ENCODE assay signal across 10 cellular contexts in the genomic region with DNA sequence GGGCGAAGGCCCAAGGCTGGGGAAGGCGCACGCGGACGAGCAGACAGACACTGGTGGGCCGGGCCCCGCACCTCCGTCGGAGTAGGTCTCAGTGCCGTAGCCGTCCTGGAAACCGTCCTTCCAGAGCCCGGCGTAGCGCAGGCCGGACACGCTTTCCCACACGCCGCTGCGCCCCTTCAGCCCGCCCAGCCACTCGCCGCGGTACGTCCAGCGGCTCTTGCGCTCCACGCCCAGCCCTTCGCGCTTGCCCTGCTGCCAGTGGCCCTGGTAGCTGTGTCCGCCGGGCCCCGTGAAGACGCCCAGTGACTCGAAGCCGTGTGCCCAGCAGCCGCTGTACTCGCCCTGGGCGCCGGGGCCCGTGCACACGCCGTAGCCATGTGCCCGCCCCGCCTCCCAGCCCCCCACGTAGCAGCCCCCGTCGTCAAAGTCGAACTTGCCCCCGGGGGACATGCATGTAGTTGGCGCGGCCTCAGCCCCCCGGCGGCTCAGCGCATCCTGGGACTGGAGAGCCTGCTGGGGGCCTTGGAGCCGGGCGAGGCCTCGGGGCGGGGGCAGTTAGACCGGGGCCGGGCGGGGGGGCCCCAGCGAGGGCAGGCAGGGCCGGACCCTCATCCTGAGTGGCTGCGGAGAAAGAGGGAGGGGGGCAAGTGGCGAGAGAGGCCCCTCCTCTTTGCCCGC. TPM values are rescaled to one million over a fixed set of nuclear protein-coding genes. Genes with fewer than 3 reads are reported as not detected.
DNase-seq lines count a peak whose midpoint lies in the region; ATAC-seq and TF ChIP-seq lines count a peak whose summit lies in the region.
"Had no signal": no experiment of that assay in that cellular context is flagged by ENCODE, and none has a peak within 500 bp of the region (broad histone marks: within the 10 kb centered on the region; RNA-seq: fewer than 3 reads in every experiment).

No MANE protein-coding gene starts in this region.

- H3K36me3 ChIP-seq in SK-N-SH (replicated peaks in 1 of 2; ENCODE audit: control insufficient read depth in 1 of 2, insufficient read depth in 2 of 2, low read length in 1 of 2) (no peaks in the 10 kb centered on the region), heart left ventricle (no peaks in the 10 kb centered on the region), prostate gland (no peaks in the 10 kb centered on the region)

- H3K9me3 ChIP-seq in SK-N-SH (no peaks in the 10 kb centered on the region), heart left ventricle (no peaks in the 10 kb centered on the region), prostate gland (no peaks in the 10 kb centered on the region)

- no peaks in the 10 kb centered on the region for H3F3A ChIP-seq in SK-N-SH (replicated peaks; ENCODE audit: insufficient read depth)

- peak overlapping the region; percentile 47; the same call in 1 of the 2 replicates for H3K9ac ChIP-seq in SK-N-SH

- H3K4me2 ChIP-seq in SK-N-SH = peak overlapping the region; percentile 82

- TF ChIP-seq CTCF in SK-N-SH (IDR thresholded peaks at IDR 0.05) = no peak
- no peak for TF ChIP-seq CTCF in heart left ventricle (IDR thresholded peaks at IDR 0.05)
- TF ChIP-seq CTCF in prostate gland (IDR thresholded peaks at IDR 0.05) = no peak

- TF ChIP-seq RAD21 in SK-N-SH (IDR thresholded peaks at IDR 0.05; ENCODE audit: low read length) = no peak

- no peak for TF ChIP-seq EP300 in SK-N-SH (IDR thresholded peaks at IDR 0.05; ENCODE audit: borderline replicate concordance in 1 of 2, low read depth in 1 of 2, low read length in 1 of 2)

- CTCF ChIA-PET in SK-N-SH (lab: Yijun Ruan, JAX) = interaction anchor here (1.1 to 4.3 kb wide), 2 partner anchors 12 to 18 kb away, joined by 3 to 19 read pairs; no protein-coding TSS in a partner anchor

- H3K27me3 ChIP-seq in SK-N-SH (ENCODE audit: insufficient read depth) = no peaks in the 10 kb centered on the region
- H3K27me3 ChIP-seq in heart left ventricle = peaks cover 30 to 92% (median 43%) of the 10 kb centered on the region in 9 donors
- H3K27me3 ChIP-seq in prostate gland (replicated peaks; ENCODE audit: insufficient read depth) = peaks cover 22% of the 10 kb centered on the region

- H3K4me1 ChIP-seq in SK-N-SH (ENCODE audit: control insufficient read depth in 1 of 2, insufficient read depth in 2 of 2, low read depth in 1 of 2, low read length in 1 of 2) (peaks cover 0 to 22% of the 10 kb centered on the region in 2 experiments; a peak in 1 of 4 replicates), heart left ventricle (peaks cover 0 to 28% (median 7%) of the 10 kb centered on the region in 12 donors), prostate gland (replicated peaks) (no peaks in the 10 kb centered on the region)

- DNase-seq in G401 (ENCODE audit: low spot score) (peak; percentile 66), SK-N-SH (peak; percentile 92), heart left ventricle (no peak), prostate gland (ENCODE audit: low spot score) (no peak), EL (no peak), SIG-M5 (lab: John Stamatoyannopoulos, UW) (no peak)
- DNase-seq: NCI-H446 treated with DMSO at 0.1 percent for 48 hours had no signal

- H3K4me3 ChIP-seq in SK-N-SH (ENCODE audit: low read depth in 2 of 2, low read length in 1 of 2) = peak overlapping the region; percentile 61 to 66; a peak in 3 of 4 replicates
- peak overlapping the region in 11 of 12 donors; percentile 3 to 40 (median 22) for H3K4me3 ChIP-seq in heart left ventricle
- H3K4me3 ChIP-seq in prostate gland = peak overlapping the region; percentile 20 to 25

- TF ChIP-seq POLR2A in heart left ventricle (IDR thresholded peaks at IDR 0.05) = no peak
- no peak for TF ChIP-seq POLR2A in prostate gland (IDR thresholded peaks at IDR 0.05)

- H3K27ac ChIP-seq in SK-N-SH (ENCODE audit: low read depth in 2 of 2, low read length in 1 of 2) (peak overlapping the region in 1 of 2 experiments; percentile 94; a peak in 2 of 4 replicates), heart left ventricle (no peak overlapping the region), prostate gland (peak overlapping the region; percentile 27 to 50)

- 45% methylated on average over 26 of the region's 67 CpGs for WGBS in SK-N-SH (ENCODE audit: low lambda C conversion rate)
- 1 to 3% (median 2%) methylated on average over 29 to 67 of the region's 67 CpGs for WGBS in heart left ventricle, 4 donors
- WGBS in prostate gland = 4% methylated on average over 50 of the region's 67 CpGs

- POLR2A ChIA-PET in SK-N-SH (lab: Yijun Ruan, JAX) = no interaction called here

- ATAC-seq in heart left ventricle (peak in 2 of 4 donors; percentile 8 to 39), GM19023 (IDR thresholded peaks at IDR 0.05; ENCODE audit: unreplicated experiment) (no peak), HG03097 (IDR thresholded peaks at IDR 0.05; ENCODE audit: low FRiP score, unreplicated experiment) (no peak)

- H3K9me2 ChIP-seq in SK-N-SH = no peaks in the 10 kb centered on the region

- in situ Hi-C loops in G401 (cut with HindIII; ENCODE audit: low sequenced_read_pairs) = no loop called here

- H2AFZ ChIP-seq in SK-N-SH (ENCODE audit: low read depth) = peak overlapping the region; percentile 35; the same call in 1 of the 2 replicates

- intact Hi-C loops in heart left ventricle (cut with DNase I) (no loop called here), prostate gland (cut with DNase I) (no loop called here)

- H3K79me2 ChIP-seq in SK-N-SH (ENCODE audit: insufficient read depth) = no peaks in the 10 kb centered on the region

- no peaks in the 10 kb centered on the region for H4K20me1 ChIP-seq in SK-N-SH (ENCODE audit: insufficient read depth)

TF ChIP-seq in SK-N-SH, 30 proteins besides CTCF, POLR2A, EP300 and RAD21 (continues in another document):
- TF ChIP-seq, protein P1, sequence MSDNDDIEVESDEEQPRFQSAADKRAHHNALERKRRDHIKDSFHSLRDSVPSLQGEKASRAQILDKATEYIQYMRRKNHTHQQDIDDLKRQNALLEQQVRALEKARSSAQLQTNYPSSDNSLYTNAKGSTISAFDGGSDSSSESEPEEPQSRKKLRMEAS (IDR thresholded peaks at IDR 0.05; ENCODE audit: low read depth) = peak; percentile 34; the same call in 1 of the 2 replicates
- TF ChIP-seq, protein P2, sequence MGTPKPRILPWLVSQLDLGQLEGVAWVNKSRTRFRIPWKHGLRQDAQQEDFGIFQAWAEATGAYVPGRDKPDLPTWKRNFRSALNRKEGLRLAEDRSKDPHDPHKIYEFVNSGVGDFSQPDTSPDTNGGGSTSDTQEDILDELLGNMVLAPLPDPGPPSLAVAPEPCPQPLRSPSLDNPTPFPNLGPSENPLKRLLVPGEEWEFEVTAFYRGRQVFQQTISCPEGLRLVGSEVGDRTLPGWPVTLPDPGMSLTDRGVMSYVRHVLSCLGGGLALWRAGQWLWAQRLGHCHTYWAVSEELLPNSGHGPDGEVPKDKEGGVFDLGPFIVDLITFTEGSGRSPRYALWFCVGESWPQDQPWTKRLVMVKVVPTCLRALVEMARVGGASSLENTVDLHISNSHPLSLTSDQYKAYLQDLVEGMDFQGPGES (IDR thresholded peaks at IDR 0.05; ENCODE audit: low read depth, low read length) = no peak
- TF ChIP-seq TCF12 (IDR thresholded peaks at IDR 0.05) = no peak

RNA-seq across cellular contexts. Expression of a gene that starts 1.4 kb away (rescaled TPM):
- total RNA-seq in G401 (2014; rRNA removed; shearing (Covaris generic)) = not detected in 2 replicates
- polyA plus RNA-seq in SK-N-SH (2012; rRNA removed) = 8.7 and 8.8 TPM in 2 replicates
- 5.7 and 7.9 TPM in 2 replicates for polyA plus RNA-seq in SK-N-SH (2012; cell fraction: cytosol; rRNA removed)
- 20.9 and 25.3 TPM in 2 replicates for polyA plus RNA-seq in SK-N-SH (2012; cell fraction: nucleus; rRNA removed)
- total RNA-seq in heart left ventricle = under 1 TPM in 8 of 9 donors, not detected in 1; 0.10 to 0.59 (median 0.26) TPM
- under 1 TPM; 0.12 to 0.23 TPM for polyA plus RNA-seq in heart left ventricle
- 10 to 100 TPM in 1 of 2 donors, 1 to 10 TPM in 1; 8.5 to 17.8 TPM for total RNA-seq in prostate gland

RNA-seq across cellular contexts. Expression of a gene that starts 9.6 kb away (rescaled TPM):
- total RNA-seq in G401 (2014; rRNA removed; shearing (Covaris generic)) = 37.0 and 38.9 TPM in 2 replicates
- 88.3 and 114 TPM in 2 replicates for polyA plus RNA-seq in SK-N-SH (2012; rRNA removed)
- 12.5 and 18.4 TPM in 2 replicates for polyA plus RNA-seq in SK-N-SH (2012; cell fraction: cytosol; rRNA removed)
- 850 and 900 TPM in 2 replicates for polyA plus RNA-seq in SK-N-SH (2012; cell fraction: nucleus; rRNA removed)
- total RNA-seq in heart left ventricle = 10 to 100 TPM in 5 of 9 donors, 1 to 10 TPM in 4; 7.2 to 33.8 (median 11.6) TPM
- 10 to 100 TPM in 1 of 2 donors, 1 to 10 TPM in 1; 8.8 to 16.6 TPM for polyA plus RNA-seq in heart left ventricle
- total RNA-seq in prostate gland = 100 to 1,000 TPM in 1 of 2 donors, 10 to 100 TPM in 1; 95.3 to 134 TPM

RNA-seq across cellular contexts. Expression of a gene that starts 21.1 kb away (rescaled TPM):
- total RNA-seq in G401 (2014; rRNA removed; shearing (Covaris generic)) = 12.9 and 22.2 TPM in 2 replicates
- polyA plus RNA-seq in SK-N-SH (2012; rRNA removed) = 15.5 and 16.3 TPM in 2 replicates
- polyA plus RNA-seq in SK-N-SH (2012; cell fraction: cytosol; rRNA removed) = 7.5 and 9.0 TPM in 2 replicates
- 43.9 and 56.7 TPM in 2 replicates for polyA plus RNA-seq in SK-N-SH (2012; cell fraction: nucleus; rRNA removed)
- 10 to 100 TPM; 13.0 to 30.9 (median 18.9) TPM for total RNA-seq in heart left ventricle
- polyA plus RNA-seq in heart left ventricle = 10 to 100 TPM in 1 of 2 donors, 1 to 10 TPM in 1; 9.1 to 28.7 TPM
- 10 to 100 TPM; 22.5 to 45.4 TPM for total RNA-seq in prostate gland

RNA-seq across cellular contexts. Expression of a gene that starts 25.6 kb away (rescaled TPM):
- total RNA-seq in G401 (2014; rRNA removed; shearing (Covaris generic)) = under 0.01 and 0.03 TPM in 2 replicates
- polyA plus RNA-seq in SK-N-SH (2012; rRNA removed) (0.28 and 0.77 TPM in 2 replicates), heart left ventricle (under 1 TPM; 0.24 to 0.88 TPM)
- polyA plus RNA-seq in SK-N-SH (2012; cell fraction: cytosol; rRNA removed) = 0.39 and 0.42 TPM in 2 replicates
- polyA plus RNA-seq in SK-N-SH (2012; cell fraction: nucleus; rRNA removed) = 2.1 and 2.9 TPM in 2 replicates
- total RNA-seq in heart left ventricle (1 to 10 TPM in 3 of 9 donors, under 1 TPM in 6; 0.47 to 2.3 (median 0.88) TPM), prostate gland (1 to 10 TPM; 2.5 to 3.1 TPM)

RNA-seq across cellular contexts. Expression of a gene that starts 59.0 kb away (rescaled TPM):
- 0.61 and 3.7 TPM in 2 replicates for total RNA-seq in G401 (2014; rRNA removed; shearing (Covaris generic))
- polyA plus RNA-seq in SK-N-SH (2012; rRNA removed) (1.1 and 1.2 TPM in 2 replicates), heart left ventricle (under 1 TPM in 1 of 2 donors, not detected in 1; 0.04 TPM)
- 0.84 and 1.1 TPM in 2 replicates for polyA plus RNA-seq in SK-N-SH (2012; cell fraction: cytosol; rRNA removed)
- polyA plus RNA-seq in SK-N-SH (2012; cell fraction: nucleus; rRNA removed) = 1.4 and 2.0 TPM in 2 replicates
- total RNA-seq in heart left ventricle (under 1 TPM in 1 of 9 donors, not detected in 8; 0.17 TPM), prostate gland (1 to 10 TPM; 1.2 to 5.9 TPM)
- total RNA-seq: neural crest cell had no signal

Comparison
In these comparisons a context has a peak if more than half of its experiments do, and no peak if none do; other contexts are left out.
1. DNase-seq: peak in G401 (single experiment) and SK-N-SH (single experiment); none in heart left ventricle (0 of 5), prostate gland (single experiment), EL (single experiment) and SIG-M5 (single experiment).
2. H3K27ac ChIP-seq: peak in prostate gland (2 of 2); none in heart left ventricle (0 of 12).
3. Peak in every context shown above with its lines, with median percentiles within 50 percentile points of each other: H3K4me3 ChIP-seq.